Comparison of ENCODE assay signal across 17 cellular contexts in the genomic region with DNA sequence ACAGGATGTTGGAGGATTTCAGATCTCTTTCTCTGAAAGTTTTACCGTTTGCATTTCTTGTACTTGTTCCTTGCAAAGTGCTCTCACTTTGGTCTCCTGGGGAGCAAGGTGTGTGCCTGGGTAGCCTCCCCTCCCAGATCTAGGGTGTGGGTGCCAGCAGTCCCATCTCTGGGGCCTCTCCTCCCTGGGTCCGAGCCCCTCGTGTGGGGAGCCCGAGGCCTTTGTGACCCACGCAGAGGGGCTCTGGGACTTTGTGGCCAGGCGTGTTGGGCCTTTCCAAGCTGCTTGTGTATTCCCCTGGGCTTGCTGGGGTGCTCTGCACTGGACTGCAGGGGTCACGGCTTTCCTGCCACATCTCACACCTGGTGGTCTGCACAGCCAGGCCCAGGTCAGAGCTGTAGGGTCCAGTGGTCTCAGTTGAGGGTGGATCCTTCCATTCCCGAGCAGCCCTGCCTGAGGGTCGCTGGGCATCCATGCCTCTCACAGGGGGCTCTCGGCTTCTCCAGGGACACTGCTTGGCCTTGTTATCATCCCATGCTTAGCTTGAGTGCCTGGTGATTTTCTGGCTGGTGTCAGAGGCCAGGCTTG.
DNase-seq lines count a peak whose midpoint lies in the region; ATAC-seq, FAIRE-seq and TF ChIP-seq lines count a peak whose summit lies in the region.
"Had no signal": no experiment of that assay in that cellular context is flagged by ENCODE, and none has a peak within 500 bp of the region (broad histone marks: within the 10 kb centered on the region; RNA-seq: fewer than 3 reads in every experiment).

No MANE protein-coding gene starts in this region.

- no peak overlapping the region for H3K4ac ChIP-seq in H1 (replicated peaks; ENCODE audit: insufficient read length, low read depth, low read length)

- H3K4me3 ChIP-seq in H1 (ENCODE audit: extremely low read depth in 1 of 4, insufficient read depth in 2 of 4, low read depth in 3 of 4, low read length in 4 of 4) (no peak overlapping the region), testis (no peak overlapping the region)
- H3K4me3 ChIP-seq: GM23248, K562 had no signal

- WGBS in H1 (ENCODE audit: extremely low coverage in 1 of 2, insufficient coverage in 1 of 2, insufficient read length in 1 of 2, insufficient replicate concordance in 2 of 2, low coverage in 1 of 2, low lambda C conversion rate in 2 of 2, missing lambda C conversion rate in 1 of 2), 2 experiments, result 82% methylated on average over 10 of the region's 10 CpGs; no CpG with 5 or more reads in 1 of the 2 experiments
- 91 to 94% methylated on average over 4 to 10 of the region's 10 CpGs for WGBS in testis, 2 donors

- no peaks in the 10 kb centered on the region for H3K79me2 ChIP-seq in H1 (ENCODE audit: control insufficient read depth in 1 of 2, insufficient read depth in 2 of 2, low read length in 2 of 2)

- H2AFZ ChIP-seq in H1 (ENCODE audit: low read length), result no peak overlapping the region
- H2AFZ ChIP-seq: GM23248 had no signal

- H3K36me3 ChIP-seq in H1 (ENCODE audit: control insufficient read depth in 2 of 4, insufficient read depth in 4 of 4, low read length in 3 of 4) (peaks cover 0 to 3% (median 0%) of the 10 kb centered on the region in 4 experiments; a peak in 1 of 8 replicates), testis (ENCODE audit: low read depth, missing control alignments) (no peaks in the 10 kb centered on the region)
- H3K36me3 ChIP-seq: BE2C had no signal

- FAIRE-seq in H1 (lab: Jason Lieb, UNC), result no peak
- FAIRE-seq: D721Med, K562 had no signal

- no peak overlapping the region for H4K91ac ChIP-seq in H1 (replicated peaks; ENCODE audit: insufficient read length, low read length)

- TF ChIP-seq CTCF in H1 (IDR thresholded peaks at IDR 0.05; ENCODE audit: control extremely low read depth in 1 of 3, insufficient read depth in 1 of 3, low read depth in 1 of 3, low read length in 3 of 3) (no peak), testis (IDR thresholded peaks at IDR 0.05) (no peak)

- H3K27me3 ChIP-seq in H1 (replicated peaks in 1 of 4; ENCODE audit: control insufficient read depth in 3 of 4, extremely low read depth in 1 of 4, insufficient read depth in 3 of 4, low read length in 3 of 4) (no peaks in the 10 kb centered on the region), testis (no peaks in the 10 kb centered on the region)
- H3K27me3 ChIP-seq: BE2C had no signal

- peak overlapping the region; percentile 52; the same call in 1 of the 2 replicates for H2BK5ac ChIP-seq in H1 (ENCODE audit: low read depth, low read length)

- no peak overlapping the region for H3K4me2 ChIP-seq in H1 (ENCODE audit: insufficient read depth in 1 of 2, low read depth in 2 of 2, low read length in 2 of 2)

- CTCF ChIA-PET in H1 (lab: Charles Lee; ENCODE audit: partially characterized antibody), result no interaction called here
- CTCF ChIA-PET in HEK293T (lab: Yijun Ruan, JAX), result no interaction called here

- no peaks in the 10 kb centered on the region for H3K79me1 ChIP-seq in H1 (ENCODE audit: low read depth, low read length)

- H4K5ac ChIP-seq in H1 (ENCODE audit: insufficient read length, low read depth, low read length), result no peak overlapping the region

- no peaks in the 10 kb centered on the region for H3K23me2 ChIP-seq in H1 (ENCODE audit: low read depth, low read length)

- TF ChIP-seq POLR2A in H1 (IDR thresholded peaks at IDR 0.05; ENCODE audit: control extremely low read depth in 1 of 2, low read depth in 2 of 2, low read length in 2 of 2), result no peak
- no peak for TF ChIP-seq POLR2A in testis (IDR thresholded peaks at IDR 0.05)

- H3K9me3 ChIP-seq in H1 (ENCODE audit: insufficient read depth in 2 of 2, low read depth in 1 of 2, low read length in 1 of 2) (peaks cover 19 to 85% of the 10 kb centered on the region in 2 experiments), testis (no peaks in the 10 kb centered on the region)
- H3K9me3 ChIP-seq: BE2C had no signal

- H3K14ac ChIP-seq in H1 (ENCODE audit: insufficient read length), result no peak overlapping the region

- intact Hi-C loops in left ventricle myocardium superior (cut with micrococcal nuclease) (no loop called here), Right ventricle myocardium inferior (cut with DNase I) (no loop called here), testis (cut with DNase I; ENCODE audit: low total_unique reads) (no loop called here)

- H2AK5ac ChIP-seq in H1 (ENCODE audit: low read depth, low read length), result no peak overlapping the region

- H2BK120ac ChIP-seq in H1 (replicated peaks; ENCODE audit: low read depth, low read length), result no peak overlapping the region

- no peak overlapping the region for H3K23ac ChIP-seq in H1 (ENCODE audit: insufficient read length)

- POLR2A ChIA-PET in H1 (lab: Charles Lee; ENCODE audit: partially characterized antibody), result no interaction called here
- POLR2A ChIA-PET in HEK293T (lab: Yijun Ruan, JAX), result no interaction called here

- no peak overlapping the region for H3K18ac ChIP-seq in H1 (ENCODE audit: extremely low read depth, low read length)

- no peak for TF ChIP-seq RAD21 in H1 (IDR thresholded peaks at IDR 0.05 in 1 of 2, conservative IDR thresholded peaks at IDR 0.05 in 1 of 2; ENCODE audit: low read depth in 2 of 2, low read length in 2 of 2)

- ATAC-seq in left ventricle myocardium superior (no peak), Right ventricle myocardium inferior (no peak), GM19035 (IDR thresholded peaks at IDR 0.05; ENCODE audit: unreplicated experiment) (no peak)

- H2BK15ac ChIP-seq in H1 (ENCODE audit: low read length), result no peak overlapping the region

- DNase-seq in left ventricle myocardium superior (peak; percentile 13), Right ventricle myocardium inferior (ENCODE audit: missing footprints) (no peak), H1 (ENCODE audit: low read depth in 1 of 2, low spot score in 2 of 2) (peak in 1 of 2 experiments; percentile 29), mesenteric fat pad (ENCODE audit: low spot score) (peak; percentile 75), testis (peak; percentile 6), HEK293T (ENCODE audit: extremely low spot score) (no peak), NCI-H2029 treated with DMSO at 0.1 percent for 48 hours (lab: John Stamatoyannopoulos, UW) (no peak)
- DNase-seq: BE2C; CD4-positive, alpha-beta memory T cell; GF-D8; GM23248; NCI-H1436 treated with DMSO at 0.1 percent for 48 hours; NCI-H345; NCI-H526 treated with DMSO at 0.1 percent for 48 hours had no signal

- peaks cover 0 to 8% of the 10 kb centered on the region in 2 experiments for H4K20me1 ChIP-seq in H1 (replicated peaks in 1 of 2; ENCODE audit: control insufficient read depth in 1 of 2, insufficient read depth in 2 of 2, low read length in 2 of 2)

- no peak overlapping the region for H3K56ac ChIP-seq in H1 (replicated peaks; ENCODE audit: insufficient read length, low read depth, low read length)

- no peak overlapping the region for H3K9ac ChIP-seq in H1 (replicated peaks in 1 of 4; ENCODE audit: extremely low read depth in 1 of 4, low read depth in 3 of 4, low read length in 3 of 4)
- H3K9ac ChIP-seq: GM23248 had no signal

- no peak for TF ChIP-seq EP300 in H1 (IDR thresholded peaks at IDR 0.05; ENCODE audit: borderline replicate concordance in 1 of 2, low read depth in 2 of 2, low read length in 2 of 2)

- H4K8ac ChIP-seq in H1 (ENCODE audit: extremely low read depth, insufficient read depth, low read length), result no peak overlapping the region

- H2BK12ac ChIP-seq in H1 (ENCODE audit: low read depth, low read length), result no peak overlapping the region

- H2BK20ac ChIP-seq in H1 (ENCODE audit: low read length), result no peak overlapping the region

- H3K4me1 ChIP-seq in H1 (replicated peaks in 1 of 4; ENCODE audit: control insufficient read depth in 3 of 4, insufficient read depth in 4 of 4, low read length in 3 of 4) (no peaks in the 10 kb centered on the region), testis (no peaks in the 10 kb centered on the region)
- H3K4me1 ChIP-seq: BE2C had no signal

- H3K27ac ChIP-seq in H1 (ENCODE audit: low read depth, low read length), result no peak overlapping the region
- H3K27ac ChIP-seq in testis, result no peak overlapping the region
- H3K27ac ChIP-seq: GM23248 had no signal

TF ChIP-seq in H1, 55 proteins besides CTCF, POLR2A, EP300 and RAD21 (continues in another document):
- TF ChIP-seq, protein P1, sequence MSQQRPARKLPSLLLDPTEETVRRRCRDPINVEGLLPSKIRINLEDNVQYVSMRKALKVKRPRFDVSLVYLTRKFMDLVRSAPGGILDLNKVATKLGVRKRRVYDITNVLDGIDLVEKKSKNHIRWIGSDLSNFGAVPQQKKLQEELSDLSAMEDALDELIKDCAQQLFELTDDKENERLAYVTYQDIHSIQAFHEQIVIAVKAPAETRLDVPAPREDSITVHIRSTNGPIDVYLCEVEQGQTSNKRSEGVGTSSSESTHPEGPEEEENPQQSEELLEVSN (IDR thresholded peaks at IDR 0.05), result no peak
- no peak for TF ChIP-seq BRCA1 (IDR thresholded peaks at IDR 0.05; ENCODE audit: low read depth, low read length)
- TF ChIP-seq SIN3A (conservative IDR thresholded peaks at IDR 0.05 in 1 of 2, IDR thresholded peaks at IDR 0.05 in 1 of 2; ENCODE audit: low read depth in 1 of 2, low read length in 2 of 2), result no peak
- TF ChIP-seq CBX5 (IDR thresholded peaks at IDR 0.05; ENCODE audit: low read depth, low read length), result no peak
- no peak for TF ChIP-seq NANOG (IDR thresholded peaks at IDR 0.05; ENCODE audit: insufficient read depth, low read depth, low read length, poor library complexity, severe bottlenecking)
- TF ChIP-seq NRF1 (IDR thresholded peaks at IDR 0.05; ENCODE audit: low read depth, low read length), result no peak
- TF ChIP-seq CHD1 (IDR thresholded peaks at IDR 0.05; ENCODE audit: low read depth, low read length), result no peak
- no peak for TF ChIP-seq SAP30 (IDR thresholded peaks at IDR 0.05; ENCODE audit: insufficient read depth, insufficient replicate concordance, low read length)

TF ChIP-seq in HEK293T, 16 proteins besides CTCF, POLR2A, EP300 and RAD21:
- TF ChIP-seq HDGF (IDR thresholded peaks at IDR 0.05; ENCODE audit: borderline replicate concordance), result no peak
TF ChIP-seq in HEK293T: peak in this region for 0.

Comparison
In these comparisons a context has a peak if more than half of its experiments do, and no peak if none do; other contexts are left out.
1. DNase-seq: peak in left ventricle myocardium superior (single experiment), mesenteric fat pad (single experiment) and testis (single experiment); none in Right ventricle myocardium inferior (single experiment), HEK293T (single experiment) and NCI-H2029 treated with DMSO at 0.1 percent for 48 hours (single experiment).